Comparison of ENCODE assay signal across 17 cellular contexts in genomic region chr5:96975656-96976055, GRCh38. TPM values are rescaled to one million over a fixed set of nuclear protein-coding genes. Genes with fewer than 3 reads are reported as not detected.
DNase-seq lines count a peak whose midpoint lies in the region; ATAC-seq and TF ChIP-seq lines count a peak whose summit lies in the region.
"Had no signal": no experiment of that assay in that cellular context is flagged by ENCODE, and none has a peak within 500 bp of the region (broad histone marks: within the 10 kb centered on the region; RNA-seq: fewer than 3 reads in every experiment).

No MANE protein-coding gene starts in this region.

- H3K4me3 ChIP-seq in AG10803 (ENCODE audit: low read length) (no peak overlapping the region), SK-N-MC (no peak overlapping the region)
- H3K4me3 ChIP-seq: BLaER1 had no signal

- ATAC-seq in GM18907 (IDR thresholded peaks at IDR 0.05; ENCODE audit: unreplicated experiment) (no peak), left colon (no peak), GM19467 (IDR thresholded peaks at IDR 0.05; ENCODE audit: unreplicated experiment) (no peak)

- no peak overlapping the region for H3K9ac ChIP-seq in SK-N-MC (ENCODE audit: insufficient read length)
- H3K9ac ChIP-seq: BLaER1 had no signal

- DNase-seq in AG10803 (ENCODE audit: low read depth): peak; percentile 23
- peak; percentile 11 for DNase-seq in GM03348 (ENCODE audit: low spot score)
- no peak for DNase-seq in SK-N-MC (ENCODE audit: low read depth, low spot score)
- DNase-seq in fibroblast of peridontal ligament (ENCODE audit: extremely low read depth): peak; percentile 24
- no peak for DNase-seq in left colon
- DNase-seq: CD4-positive, alpha-beta T cell; COR-L47; DMS153; GDM1; H7; NCI-H187; NCI-H526 treated with DMSO at 0.1 percent for 48 hours; OCI-M1; Right ventricle myocardium superior had no signal

- intact Hi-C loops in left colon (cut with DNase I, micrococcal nuclease): no loop called here

- H3K9me3 ChIP-seq in SK-N-MC (ENCODE audit: low read depth, low read length): no peaks in the 10 kb centered on the region

- H3K27ac ChIP-seq in SK-N-MC: peak overlapping the region; percentile 43; the same call in 1 of the 2 replicates
- H3K27ac ChIP-seq: BLaER1 had no signal

- no peak for TF ChIP-seq CTCF in AG10803 (conservative IDR thresholded peaks at IDR 0.05; ENCODE audit: low read length)

- no peaks in the 10 kb centered on the region; the same call in 1 of the 2 replicates for H3K36me3 ChIP-seq in SK-N-MC (ENCODE audit: insufficient read depth, low read length)

RNA-seq across cellular contexts. Expression of gene LNPEP, which starts 39.8 kb away (rescaled TPM):
- total RNA-seq in left colon: 10 to 100 TPM; 32.2 to 34.4 TPM

Comparison
In these comparisons a context has a peak if more than half of its experiments do, and no peak if none do; other contexts are left out.
1. DNase-seq: peak in AG10803 (single experiment), GM03348 (single experiment) and fibroblast of peridontal ligament (single experiment); none in SK-N-MC (single experiment) and left colon (0 of 2).